1 cellular context compared by ENCODE assay signal in the genomic region with DNA sequence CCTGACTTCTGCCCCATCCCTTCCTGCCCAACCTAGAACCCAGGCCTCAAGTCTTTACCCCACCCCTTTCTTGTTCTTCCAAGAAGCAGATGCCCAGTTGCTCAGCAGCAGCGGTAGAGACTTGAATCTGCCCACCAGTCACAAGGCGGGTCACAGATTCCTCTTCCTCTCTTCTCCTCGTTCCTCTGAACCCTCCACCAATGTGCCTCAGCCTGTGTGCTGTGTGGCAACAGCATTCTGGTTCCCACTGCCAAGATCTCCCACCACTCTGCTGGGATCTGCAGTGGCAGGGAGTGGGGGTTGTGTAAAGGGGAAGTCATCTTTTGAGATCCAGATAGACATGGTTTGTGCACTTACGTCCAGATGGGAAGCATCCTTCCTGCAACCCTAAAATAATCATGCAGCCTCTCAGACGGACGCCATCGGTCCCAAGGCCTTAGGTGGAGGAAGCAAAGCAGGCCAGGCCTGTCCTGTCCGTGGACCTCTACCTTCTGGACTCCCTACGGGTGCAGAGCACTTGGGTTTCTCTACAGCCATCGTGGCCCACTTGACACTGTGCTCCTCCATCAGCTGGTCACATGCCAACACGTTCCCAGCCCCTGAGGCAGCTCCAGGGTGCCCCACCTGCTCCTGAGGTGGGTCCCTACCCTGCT.
TF ChIP-seq lines count a peak whose summit lies in the region.

No MANE protein-coding gene starts in this region.

TF ChIP-seq in GM12878, 131 proteins besides CTCF, POLR2A, EP300 and RAD21:
- TF ChIP-seq YBX1 (IDR thresholded peaks at IDR 0.05) = no peak
- TF ChIP-seq ASH2L (IDR thresholded peaks at IDR 0.05; ENCODE audit: borderline replicate concordance, low read depth) = no peak
- TF ChIP-seq RCOR1 (conservative IDR thresholded peaks at IDR 0.05; ENCODE audit: low read depth, low read length) = no peak
- TF ChIP-seq, protein P1, sequence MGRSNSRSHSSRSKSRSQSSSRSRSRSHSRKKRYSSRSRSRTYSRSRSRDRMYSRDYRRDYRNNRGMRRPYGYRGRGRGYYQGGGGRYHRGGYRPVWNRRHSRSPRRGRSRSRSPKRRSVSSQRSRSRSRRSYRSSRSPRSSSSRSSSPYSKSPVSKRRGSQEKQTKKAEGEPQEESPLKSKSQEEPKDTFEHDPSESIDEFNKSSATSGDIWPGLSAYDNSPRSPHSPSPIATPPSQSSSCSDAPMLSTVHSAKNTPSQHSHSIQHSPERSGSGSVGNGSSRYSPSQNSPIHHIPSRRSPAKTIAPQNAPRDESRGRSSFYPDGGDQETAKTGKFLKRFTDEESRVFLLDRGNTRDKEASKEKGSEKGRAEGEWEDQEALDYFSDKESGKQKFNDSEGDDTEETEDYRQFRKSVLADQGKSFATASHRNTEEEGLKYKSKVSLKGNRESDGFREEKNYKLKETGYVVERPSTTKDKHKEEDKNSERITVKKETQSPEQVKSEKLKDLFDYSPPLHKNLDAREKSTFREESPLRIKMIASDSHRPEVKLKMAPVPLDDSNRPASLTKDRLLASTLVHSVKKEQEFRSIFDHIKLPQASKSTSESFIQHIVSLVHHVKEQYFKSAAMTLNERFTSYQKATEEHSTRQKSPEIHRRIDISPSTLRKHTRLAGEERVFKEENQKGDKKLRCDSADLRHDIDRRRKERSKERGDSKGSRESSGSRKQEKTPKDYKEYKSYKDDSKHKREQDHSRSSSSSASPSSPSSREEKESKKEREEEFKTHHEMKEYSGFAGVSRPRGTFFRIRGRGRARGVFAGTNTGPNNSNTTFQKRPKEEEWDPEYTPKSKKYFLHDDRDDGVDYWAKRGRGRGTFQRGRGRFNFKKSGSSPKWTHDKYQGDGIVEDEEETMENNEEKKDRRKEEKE (IDR thresholded peaks at IDR 0.05) = no peak
- TF ChIP-seq SIN3A (IDR thresholded peaks at IDR 0.05; ENCODE audit: low read depth, low read length) = no peak
- TF ChIP-seq, protein P2, sequence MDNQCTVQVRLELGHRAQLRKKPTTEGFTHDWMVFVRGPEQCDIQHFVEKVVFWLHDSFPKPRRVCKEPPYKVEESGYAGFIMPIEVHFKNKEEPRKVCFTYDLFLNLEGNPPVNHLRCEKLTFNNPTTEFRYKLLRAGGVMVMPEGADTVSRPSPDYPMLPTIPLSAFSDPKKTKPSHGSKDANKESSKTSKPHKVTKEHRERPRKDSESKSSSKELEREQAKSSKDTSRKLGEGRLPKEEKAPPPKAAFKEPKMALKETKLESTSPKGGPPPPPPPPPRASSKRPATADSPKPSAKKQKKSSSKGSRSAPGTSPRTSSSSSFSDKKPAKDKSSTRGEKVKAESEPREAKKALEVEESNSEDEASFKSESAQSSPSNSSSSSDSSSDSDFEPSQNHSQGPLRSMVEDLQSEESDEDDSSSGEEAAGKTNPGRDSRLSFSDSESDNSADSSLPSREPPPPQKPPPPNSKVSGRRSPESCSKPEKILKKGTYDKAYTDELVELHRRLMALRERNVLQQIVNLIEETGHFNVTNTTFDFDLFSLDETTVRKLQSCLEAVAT (IDR thresholded peaks at IDR 0.05) = no peak
- TF ChIP-seq, protein P3, sequence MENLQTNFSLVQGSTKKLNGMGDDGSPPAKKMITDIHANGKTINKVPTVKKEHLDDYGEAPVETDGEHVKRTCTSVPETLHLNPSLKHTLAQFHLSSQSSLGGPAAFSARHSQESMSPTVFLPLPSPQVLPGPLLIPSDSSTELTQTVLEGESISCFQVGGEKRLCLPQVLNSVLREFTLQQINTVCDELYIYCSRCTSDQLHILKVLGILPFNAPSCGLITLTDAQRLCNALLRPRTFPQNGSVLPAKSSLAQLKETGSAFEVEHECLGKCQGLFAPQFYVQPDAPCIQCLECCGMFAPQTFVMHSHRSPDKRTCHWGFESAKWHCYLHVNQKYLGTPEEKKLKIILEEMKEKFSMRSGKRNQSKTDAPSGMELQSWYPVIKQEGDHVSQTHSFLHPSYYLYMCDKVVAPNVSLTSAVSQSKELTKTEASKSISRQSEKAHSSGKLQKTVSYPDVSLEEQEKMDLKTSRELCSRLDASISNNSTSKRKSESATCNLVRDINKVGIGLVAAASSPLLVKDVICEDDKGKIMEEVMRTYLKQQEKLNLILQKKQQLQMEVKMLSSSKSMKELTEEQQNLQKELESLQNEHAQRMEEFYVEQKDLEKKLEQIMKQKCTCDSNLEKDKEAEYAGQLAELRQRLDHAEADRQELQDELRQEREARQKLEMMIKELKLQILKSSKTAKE (IDR thresholded peaks at IDR 0.05; ENCODE audit: low read depth, poor library complexity, severe bottlenecking) = no peak
- TF ChIP-seq TCF3 (IDR thresholded peaks at IDR 0.05; ENCODE audit: borderline replicate concordance, insufficient read depth, low read depth, low read length) = no peak
- no peak for TF ChIP-seq KDM1A (IDR thresholded peaks at IDR 0.05; ENCODE audit: borderline replicate concordance)
- no peak for TF ChIP-seq DPF2 (IDR thresholded peaks at IDR 0.05)
- no peak for TF ChIP-seq MXI1 (IDR thresholded peaks at IDR 0.05; ENCODE audit: low read depth, low read length)
- TF ChIP-seq FOXK2 (IDR thresholded peaks at IDR 0.05) = no peak
- TF ChIP-seq JUNB (IDR thresholded peaks at IDR 0.05) = no peak
